17 cellular contexts compared by ENCODE assay signal in the genomic region with DNA sequence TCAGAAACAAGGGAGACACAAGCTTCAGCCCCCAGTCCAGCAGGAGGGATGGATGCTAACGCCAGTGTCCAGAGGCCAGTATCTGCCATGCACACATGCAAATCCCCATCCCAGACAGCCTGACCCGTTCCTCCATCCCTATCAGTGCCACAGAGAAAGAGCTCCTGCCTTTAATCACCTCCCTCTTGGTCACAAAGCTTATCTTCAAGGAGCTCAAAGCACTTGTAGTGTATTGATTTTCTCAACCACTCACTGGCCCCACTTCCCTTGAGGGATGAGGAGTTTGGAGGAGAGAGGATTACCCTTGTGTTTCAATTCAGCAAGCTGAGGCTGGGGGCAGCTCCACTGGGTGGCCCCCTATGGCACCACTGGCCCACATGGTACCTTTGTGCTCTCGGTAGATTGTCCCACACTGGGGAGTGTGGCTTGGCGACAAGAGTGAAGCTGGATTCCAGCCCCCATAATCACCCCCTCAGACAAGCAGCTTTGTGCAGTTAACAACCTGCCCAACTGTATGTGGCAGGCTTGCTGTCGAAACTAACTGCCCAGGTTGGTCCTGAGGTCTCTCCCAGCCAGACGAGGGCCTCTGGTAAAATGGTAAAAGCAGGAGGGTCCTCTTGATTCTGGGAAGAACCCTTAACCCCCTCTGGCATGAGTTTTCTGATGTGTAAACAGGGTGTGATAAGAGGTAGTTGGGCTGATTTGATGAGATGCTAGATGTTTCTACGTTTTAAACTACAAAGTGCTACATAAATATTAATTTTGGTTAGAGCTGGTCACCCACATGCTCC.
DNase-seq lines count a peak whose midpoint lies in the region; ATAC-seq, FAIRE-seq and TF ChIP-seq lines count a peak whose summit lies in the region.
"Had no signal": no experiment of that assay in that cellular context is flagged by ENCODE, and none has a peak within 500 bp of the region (broad histone marks: within the 10 kb centered on the region; RNA-seq: fewer than 3 reads in every experiment).

No MANE protein-coding gene starts in this region.

- no peak overlapping the region for H3K23ac ChIP-seq in H1 (ENCODE audit: insufficient read length)

- no peaks in the 10 kb centered on the region for H3K23me2 ChIP-seq in H1 (ENCODE audit: low read depth, low read length)

- no peaks in the 10 kb centered on the region for H3K9me3 ChIP-seq in H1 (ENCODE audit: insufficient read depth in 2 of 2, low read depth in 1 of 2, low read length in 1 of 2)
- no peaks in the 10 kb centered on the region for H3K9me3 ChIP-seq in osteoblast (ENCODE audit: low read depth, low read length)
- H3K9me3 ChIP-seq: BLaER1 treated with 17β-estradiol and CSF1 and Interleukin-3, amounts not matched to agents 10 nM and 100 nM had no signal

- H4K5ac ChIP-seq in H1 (ENCODE audit: insufficient read length, low read depth, low read length): no peak overlapping the region

- CTCF ChIA-PET in H1 (lab: Charles Lee; ENCODE audit: partially characterized antibody): interaction anchor here (0.6 to 5.4 kb wide), 15 partner anchors 9 to 242 kb away, joined by 3 to 31 read pairs (median 4); no protein-coding TSS in a partner anchor

- no peak for TF ChIP-seq EP300 in H1 (IDR thresholded peaks at IDR 0.05; ENCODE audit: borderline replicate concordance in 1 of 2, low read depth in 2 of 2, low read length in 2 of 2)

- no peak overlapping the region for H3K27ac ChIP-seq in H1 (ENCODE audit: low read depth, low read length)
- no peak overlapping the region for H3K27ac ChIP-seq in osteoblast (ENCODE audit: low read depth, low read length)
- H3K27ac ChIP-seq: 22Rv1; BLaER1 treated with 17β-estradiol and CSF1 and Interleukin-3, amounts not matched to agents 10 nM and 100 nM; HL-60 had no signal

- H3K4me3 ChIP-seq in H1 (ENCODE audit: extremely low read depth in 1 of 4, insufficient read depth in 2 of 4, low read depth in 3 of 4, low read length in 4 of 4) (no peak overlapping the region), osteoblast (ENCODE audit: insufficient read depth, low read length) (no peak overlapping the region)
- H3K4me3 ChIP-seq: BLaER1 treated with 17β-estradiol and CSF1 and Interleukin-3, amounts not matched to agents 10 nM and 100 nM had no signal

- no peak overlapping the region for H2BK120ac ChIP-seq in H1 (replicated peaks; ENCODE audit: low read depth, low read length)

- no peak for TF ChIP-seq RAD21 in H1 (IDR thresholded peaks at IDR 0.05 in 1 of 2, conservative IDR thresholded peaks at IDR 0.05 in 1 of 2; ENCODE audit: low read depth in 2 of 2, low read length in 2 of 2)

- H3K36me3 ChIP-seq in H1 (ENCODE audit: control insufficient read depth in 2 of 4, insufficient read depth in 4 of 4, low read length in 3 of 4): no peaks in the 10 kb centered on the region
- no peaks in the 10 kb centered on the region for H3K36me3 ChIP-seq in osteoblast (ENCODE audit: insufficient read depth, low read length)
- H3K36me3 ChIP-seq: BLaER1 treated with 17β-estradiol and CSF1 and Interleukin-3, amounts not matched to agents 10 nM and 100 nM had no signal

- no peak overlapping the region for H2AK5ac ChIP-seq in H1 (ENCODE audit: low read depth, low read length)

- H3K56ac ChIP-seq in H1 (replicated peaks; ENCODE audit: insufficient read length, low read depth, low read length): no peak overlapping the region

- ATAC-seq in GM19395 (IDR thresholded peaks at IDR 0.05; ENCODE audit: unreplicated experiment) (no peak), HG02759 (IDR thresholded peaks at IDR 0.05; ENCODE audit: unreplicated experiment) (no peak)

- H2BK12ac ChIP-seq in H1 (ENCODE audit: low read depth, low read length): 0 out of 2 replicates have a peak overlapping the region, but pooled peaks have one; percentile 9

- H2AFZ ChIP-seq in H1 (ENCODE audit: low read length) (no peak overlapping the region), osteoblast (ENCODE audit: low read length) (no peak overlapping the region)

- no peak for TF ChIP-seq CTCF in H1 (IDR thresholded peaks at IDR 0.05; ENCODE audit: control extremely low read depth in 1 of 3, insufficient read depth in 1 of 3, low read depth in 1 of 3, low read length in 3 of 3)
- no peak for TF ChIP-seq CTCF in osteoblast (IDR thresholded peaks at IDR 0.05; ENCODE audit: extremely low read depth, low read depth, low read length)

- no peak overlapping the region for H2BK5ac ChIP-seq in H1 (ENCODE audit: low read depth, low read length)

- no peak overlapping the region for H4K8ac ChIP-seq in H1 (ENCODE audit: extremely low read depth, insufficient read depth, low read length)

- H3K4me2 ChIP-seq in H1 (ENCODE audit: insufficient read depth in 1 of 2, low read depth in 2 of 2, low read length in 2 of 2): no peak overlapping the region
- H3K4me2 ChIP-seq in osteoblast (ENCODE audit: insufficient read depth, low read length): no peak overlapping the region
- H3K4me2 ChIP-seq: BLaER1 treated with 17β-estradiol and CSF1 and Interleukin-3, amounts not matched to agents 10 nM and 100 nM had no signal

- H4K20me1 ChIP-seq in H1 (replicated peaks in 1 of 2; ENCODE audit: control insufficient read depth in 1 of 2, insufficient read depth in 2 of 2, low read length in 2 of 2) (no peaks in the 10 kb centered on the region), osteoblast (ENCODE audit: insufficient read depth, low read length) (no peaks in the 10 kb centered on the region)
- H4K20me1 ChIP-seq: BLaER1 treated with 17β-estradiol and CSF1 and Interleukin-3, amounts not matched to agents 10 nM and 100 nM had no signal

- H3K14ac ChIP-seq in H1 (ENCODE audit: insufficient read length): no peak overlapping the region

- no peak overlapping the region for H3K9ac ChIP-seq in H1 (replicated peaks in 1 of 4; ENCODE audit: extremely low read depth in 1 of 4, low read depth in 3 of 4, low read length in 3 of 4)
- H3K9ac ChIP-seq: BLaER1 treated with 17β-estradiol and CSF1 and Interleukin-3, amounts not matched to agents 10 nM and 100 nM had no signal

- H3K27me3 ChIP-seq in H1 (replicated peaks in 1 of 4; ENCODE audit: control insufficient read depth in 3 of 4, extremely low read depth in 1 of 4, insufficient read depth in 3 of 4, low read length in 3 of 4): no peaks in the 10 kb centered on the region
- peaks cover 19% of the 10 kb centered on the region for H3K27me3 ChIP-seq in osteoblast (ENCODE audit: insufficient read depth, low read length)
- H3K27me3 ChIP-seq: BLaER1 treated with 17β-estradiol and CSF1 and Interleukin-3, amounts not matched to agents 10 nM and 100 nM had no signal

- H2BK20ac ChIP-seq in H1 (ENCODE audit: low read length): no peak overlapping the region

- H3K4ac ChIP-seq in H1 (replicated peaks; ENCODE audit: insufficient read length, low read depth, low read length): no peak overlapping the region

- DNase-seq in DMS79 (lab: John Stamatoyannopoulos, UW): peak; percentile 11
- DNase-seq in DMS79 treated with DMSO at 0.1 percent for 48 hours (lab: John Stamatoyannopoulos, UW): no peak
- DNase-seq in NCI-H82 treated with DMSO at 0.1 percent for 48 hours (lab: John Stamatoyannopoulos, UW; ENCODE audit: unreplicated experiment): peak; percentile 30
- no peak for DNase-seq in H1 (ENCODE audit: low read depth in 1 of 2, low spot score in 2 of 2)
- DNase-seq in osteoblast (ENCODE audit: insufficient read length, low spot score, missing footprints): peak; percentile 50
- DNase-seq in NCI-H2081 (lab: John Stamatoyannopoulos, UW): no peak
- DNase-seq: AML-193; CD4-positive, CD25-positive, alpha-beta regulatory T cell; DND-41; GDM1; HCEC 1CT had no signal

- FAIRE-seq in H1 (lab: Jason Lieb, UNC): no peak
- FAIRE-seq: GM12892 had no signal

- H3K18ac ChIP-seq in H1 (ENCODE audit: extremely low read depth, low read length): no peak overlapping the region

- no peak for TF ChIP-seq POLR2A in H1 (IDR thresholded peaks at IDR 0.05; ENCODE audit: control extremely low read depth in 1 of 2, low read depth in 2 of 2, low read length in 2 of 2)

- POLR2A ChIA-PET in H1 (lab: Charles Lee; ENCODE audit: partially characterized antibody): no interaction called here

- peaks cover 0 to 9% (median 1%) of the 10 kb centered on the region in 4 experiments; a peak in 5 of 7 replicates for H3K4me1 ChIP-seq in H1 (replicated peaks in 1 of 4; ENCODE audit: control insufficient read depth in 3 of 4, insufficient read depth in 4 of 4, low read length in 3 of 4)
- H3K4me1 ChIP-seq in osteoblast (ENCODE audit: insufficient read depth, low read length): no peaks in the 10 kb centered on the region

- H4K91ac ChIP-seq in H1 (replicated peaks; ENCODE audit: insufficient read length, low read length): no peak overlapping the region

- no peak overlapping the region for H2BK15ac ChIP-seq in H1 (ENCODE audit: low read length)

- H3K79me2 ChIP-seq in H1 (ENCODE audit: control insufficient read depth in 1 of 2, insufficient read depth in 2 of 2, low read length in 2 of 2) (no peaks in the 10 kb centered on the region), osteoblast (ENCODE audit: insufficient read depth, low read length) (no peaks in the 10 kb centered on the region)

- H3K79me1 ChIP-seq in H1 (ENCODE audit: low read depth, low read length): no peaks in the 10 kb centered on the region

- whole genome bisulfite sequencing in H1 (ENCODE audit: extremely low coverage in 1 of 2, insufficient coverage in 1 of 2, insufficient read length in 1 of 2, insufficient replicate concordance in 2 of 2, low coverage in 1 of 2, low lambda C conversion rate in 2 of 2, missing lambda C conversion rate in 1 of 2), 2 experiments: 81% methylated on average over 7 of the region's 7 CpGs; no CpG with 5 or more reads in 1 of the 2 experiments

TF ChIP-seq in H1, 55 proteins besides CTCF, POLR2A, EP300 and RAD21:
- TF ChIP-seq KDM1A (IDR thresholded peaks at IDR 0.05; ENCODE audit: borderline replicate concordance, low read length): peak; percentile 42; the same call in 1 of the 2 replicates
- no peak for TF ChIP-seq BRCA1 (IDR thresholded peaks at IDR 0.05; ENCODE audit: low read depth, low read length)

Comparison
In these comparisons a context has a peak if more than half of its experiments do, and no peak if none do; other contexts are left out.
1. DNase-seq: peak in DMS79 (single experiment), NCI-H82 treated with DMSO at 0.1 percent for 48 hours (single experiment) and osteoblast (single experiment); none in DMS79 treated with DMSO at 0.1 percent for 48 hours (single experiment), H1 (0 of 2) and NCI-H2081 (0 of 2).